ENCODE assay signal across 5 cellular contexts in genomic region chr1:215551806-215552205, GRCh38.
"Had no signal": no experiment of that assay in that cellular context is flagged by ENCODE, and none has a peak within 500 bp of the region (broad histone marks: within the 10 kb centered on the region; RNA-seq: fewer than 3 reads in every experiment).

No MANE protein-coding gene starts in this region.

- ATAC-seq: HepG2, K562 had no signal

- DNase-seq: IMR-90, KBM-7 had no signal

- H3K27ac ChIP-seq: HL-60 had no signal

- H3K4me3 ChIP-seq: K562 had no signal
